17 cellular contexts compared by ENCODE assay signal in genomic region chr20:62289131-62289530, GRCh38. TPM values are rescaled to one million over a fixed set of nuclear protein-coding genes. Genes with fewer than 3 reads are reported as not detected.
DNase-seq lines count a peak whose midpoint lies in the region; ATAC-seq, FAIRE-seq and TF ChIP-seq lines count a peak whose summit lies in the region.
"Had no signal": no experiment of that assay in that cellular context is flagged by ENCODE, and none has a peak within 500 bp of the region (broad histone marks: within the 10 kb centered on the region; RNA-seq: fewer than 3 reads in every experiment).

No MANE protein-coding gene starts in this region.

- intact Hi-C loops in Right ventricle myocardium superior (cut with DNase I) = no loop called here
- intact Hi-C loops in K562 (cut with micrococcal nuclease) = no loop called here

- ATAC-seq in Right ventricle myocardium superior (ENCODE audit: poor library complexity) (no peak), K562 (no peak)

- FAIRE-seq in K562 (lab: Jason Lieb, UNC) = no peak
- FAIRE-seq: G401.6, GM12892, H54 had no signal

- DNase-seq in Right ventricle myocardium superior (peak; percentile 17), right atrium auricular region (ENCODE audit: low spot score) (no peak), K562 (ENCODE audit: extremely low read depth in 1 of 4, low spot score in 3 of 4) (no peak), nephron progenitor cell (no peak), NCI-H2081 (lab: John Stamatoyannopoulos, UW) (no peak)
- DNase-seq in activated CD8-positive, alpha-beta memory T cell treated with anti-CD3 and anti-CD28 coated beads, Interleukin-2, amount 50 U/mL, for 48 hours = no peak
- DNase-seq: Calu3; CD4-positive, alpha-beta memory T cell; COR-L47; DMS53; DND-41; GOT3; HFFc6 had no signal

- no peak for TF ChIP-seq CTCF in right atrium auricular region (IDR thresholded peaks at IDR 0.05)
- TF ChIP-seq CTCF in K562 (IDR thresholded peaks at IDR 0.05 in 2 of 3, conservative IDR thresholded peaks at IDR 0.05 in 1 of 3; ENCODE audit: insufficient read depth in 2 of 3, low read depth in 1 of 3, low read length in 3 of 3) = no peak
- TF ChIP-seq CTCF in nephron progenitor cell (IDR thresholded peaks at IDR 0.05) = no peak

- CTCF ChIA-PET in K562 (lab: Yijun Ruan, JAX; ENCODE audit: low intra/inter-chr PET ratio) = no interaction called here

- H3K4me3 ChIP-seq in right atrium auricular region (no peak overlapping the region), K562 (no peak overlapping the region)
- H3K4me3 ChIP-seq: HAP-1 had no signal

- no peaks in the 10 kb centered on the region for H3K27me3 ChIP-seq in right atrium auricular region
- no peaks in the 10 kb centered on the region for H3K27me3 ChIP-seq in K562 (ENCODE audit: control insufficient read depth in 2 of 2, insufficient read depth in 2 of 2, low read length in 2 of 2)

- in situ Hi-C loops in K562 (cut with MboI) = no loop called here

- H3K27ac ChIP-seq in right atrium auricular region = no peak overlapping the region
- H3K27ac ChIP-seq in K562 (ENCODE audit: extremely low read depth, low read depth, low read length) = no peak overlapping the region

- peak overlapping the region; percentile 62 for H3K27ac Mint-ChIP-seq in nephron progenitor cell
- H3K27ac Mint-ChIP-seq: HFFc6 had no signal

- no peaks in the 10 kb centered on the region for H3K4me1 Mint-ChIP-seq in nephron progenitor cell

- H3K9ac ChIP-seq in K562 (ENCODE audit: insufficient read depth in 1 of 2, low read depth in 2 of 2, low read length in 2 of 2) = peak overlapping the region in 1 of 2 experiments; percentile 66; a peak in 1 of 4 replicates

- no peaks in the 10 kb centered on the region for H3K9me3 ChIP-seq in right atrium auricular region
- H3K9me3 ChIP-seq in K562 (replicated peaks; ENCODE audit: control insufficient read depth, insufficient read depth, low read depth, low read length) = no peaks in the 10 kb centered on the region
- H3K9me3 ChIP-seq: HAP-1 had no signal

- H3K4me3 Mint-ChIP-seq in nephron progenitor cell = no peak overlapping the region
- H3K4me3 Mint-ChIP-seq: HFFc6 had no signal

- H3K4me1 ChIP-seq in right atrium auricular region (peaks cover 0 to 26% of the 10 kb centered on the region in 2 donors), K562 (replicated peaks in 1 of 2; ENCODE audit: control insufficient read depth in 2 of 2, insufficient read depth in 2 of 2, low read length in 2 of 2) (peaks cover 0 to 6% of the 10 kb centered on the region in 2 experiments; a peak in 1 of 5 replicates)
- H3K4me1 ChIP-seq: HAP-1 had no signal

- no peak overlapping the region for H2AFZ ChIP-seq in K562 (ENCODE audit: low read depth, low read length)

- TF ChIP-seq RAD21 in K562 (CRISPR knock-in tag; conservative IDR thresholded peaks at IDR 0.05 in 1 of 2, IDR thresholded peaks at IDR 0.05 in 1 of 2) = no peak

- POLR2A ChIA-PET in K562 (lab: Yijun Ruan, JAX) = interaction anchor here (0.5 kb wide), 1 partner anchor 423 kb away, joined by 4 read pairs; no protein-coding TSS in a partner anchor

- H4K20me1 ChIP-seq in K562 (replicated peaks; ENCODE audit: control insufficient read depth, insufficient read depth, low read length) = no peaks in the 10 kb centered on the region

- H3K36me3 Mint-ChIP-seq in nephron progenitor cell (ENCODE audit: low read depth) = peaks cover 33% of the 10 kb centered on the region

- no peaks in the 10 kb centered on the region for H3K9me1 ChIP-seq in K562 (ENCODE audit: control insufficient read depth, insufficient read depth, low read length)

- no peaks in the 10 kb centered on the region for H3K9me3 Mint-ChIP-seq in nephron progenitor cell
- H3K9me3 Mint-ChIP-seq: CD4-positive, alpha-beta memory T cell; HFFc6 had no signal

- TF ChIP-seq EP300 in K562 (IDR thresholded peaks at IDR 0.05; ENCODE audit: low read length) = no peak

- no peak overlapping the region for H3K4me2 ChIP-seq in K562 (ENCODE audit: insufficient read depth, low read length)

- H3K27me3 Mint-ChIP-seq in nephron progenitor cell (ENCODE audit: low read depth, poor library complexity) = no peaks in the 10 kb centered on the region
- H3K27me3 Mint-ChIP-seq: CD4-positive, alpha-beta memory T cell had no signal

- TF ChIP-seq POLR2A in K562 (conservative IDR thresholded peaks at IDR 0.05) = no peak

- 74% methylated on average over 14 of the region's 14 CpGs for WGBS in K562 (ENCODE audit: insufficient coverage, low coverage, missing lambda C conversion rate)

- peaks cover 63% of the 10 kb centered on the region for H3K36me3 ChIP-seq in right atrium auricular region
- H3K36me3 ChIP-seq in K562 (ENCODE audit: control insufficient read depth, insufficient read depth, low read length) = peaks cover 24% of the 10 kb centered on the region; the same call in 2 of the 3 replicates

- H3K79me2 ChIP-seq in K562 (ENCODE audit: control insufficient read depth, insufficient read depth, low read length) = no peaks in the 10 kb centered on the region

- no TSS peak for BruUV-seq in K562 (replicated peaks; lab: Mats Ljungman, UMichigan)

TF ChIP-seq in K562, 482 proteins besides CTCF, POLR2A, EP300 and RAD21:
- 0 out of 2 replicates have a peak, but pooled peaks have one; percentile 5 for TF ChIP-seq POLR2G (IDR thresholded peaks at IDR 0.05; ENCODE audit: low read depth, low read length)
- no peak for TF ChIP-seq ETS1 (conservative IDR thresholded peaks at IDR 0.05; ENCODE audit: control insufficient read depth, low read depth, low read length)
TF ChIP-seq in K562: peak in this region for 1.

RNA-seq across cellular contexts. Expression of gene ADRM1, which starts 13.7 kb away (rescaled TPM):
- total RNA-seq in Right ventricle myocardium superior (68.5 TPM), right atrium auricular region (100 to 1,000 TPM in 1 of 2 donors, 10 to 100 TPM in 1; 95.9 to 128 TPM), K562 (2014; rRNA removed) (223 and 261 TPM in 2 replicates), K562 (2014; rRNA removed; fragmentation: Illumina TruSeq; extraction: Trizol) (22.5 and 32.1 TPM in 2 replicates), K562 (2015; rRNA removed; fragmentation: Illumina TruSeq; extraction: Trizol) (125 and 136 TPM in 2 replicates), K562 (2021) (159 and 160 TPM in 2 replicates)
- total RNA-seq in K562 (2011; cell fraction: chromatin; rRNA removed; ENCODE audit: low replicate concordance) = 21.6 and 87.3 TPM in 2 replicates
- 87.6 and 87.7 TPM in 2 replicates for total RNA-seq in K562 (2011; cell fraction: nucleolus; rRNA removed)
- 41.0 and 41.6 TPM in 2 replicates for total RNA-seq in K562 (2011; cell fraction: nucleoplasm; rRNA removed)
- polyA plus RNA-seq in K562 (2011; rRNA removed) (57.6 and 67.4 TPM in 2 replicates), K562 (2014; fragmentation: Illumina TruSeq; extraction: Trizol) (49.3 and 107 TPM in 2 replicates), K562 (2014; fragmentation: Nextera tagmentation; extraction: Ambion mirVana) (10 to 100 TPM in 1 of 2 experiments, 1 to 10 TPM in 1; 5.0 to 21.6 TPM), K562 (2014; rRNA removed) (192 and 201 TPM in 2 replicates)
- polyA plus RNA-seq in K562 (2011; cell fraction: cytosol; rRNA removed) = 69.2 and 237 TPM in 2 replicates
- 65.6 and 116 TPM in 2 replicates for polyA plus RNA-seq in K562 (2011; cell fraction: nucleus; rRNA removed)
- polyA plus RNA-seq in K562 (2012) = 109 and 153 TPM in 2 replicates
- polyA minus RNA-seq in K562 (2011; rRNA and poly(A)+ RNA removed) = 16.1 and 32.6 TPM in 2 replicates
- polyA minus RNA-seq in K562 (2011; cell fraction: cytosol; rRNA and poly(A)+ RNA removed) = 51.8 and 55.0 TPM in 2 replicates
- polyA minus RNA-seq in K562 (2011; cell fraction: nucleus; rRNA and poly(A)+ RNA removed) = 42.8 and 44.0 TPM in 2 replicates

RNA-seq across cellular contexts. Expression of gene OSBPL2, which starts 50.8 kb away (rescaled TPM):
- total RNA-seq in Right ventricle myocardium superior (52.3 TPM), right atrium auricular region (10 to 100 TPM; 27.2 to 29.6 TPM), K562 (2014; rRNA removed) (14.4 and 18.2 TPM in 2 replicates), K562 (2014; rRNA removed; fragmentation: Illumina TruSeq; extraction: Trizol) (14.0 and 16.1 TPM in 2 replicates), K562 (2015; rRNA removed; fragmentation: Illumina TruSeq; extraction: Trizol) (13.0 and 14.1 TPM in 2 replicates), K562 (2021) (23.0 and 25.6 TPM in 2 replicates)
- 144 and 173 TPM in 2 replicates for total RNA-seq in K562 (2011; cell fraction: chromatin; rRNA removed; ENCODE audit: low replicate concordance)
- total RNA-seq in K562 (2011; cell fraction: nucleolus; rRNA removed) = 69.5 and 70.9 TPM in 2 replicates
- total RNA-seq in K562 (2011; cell fraction: nucleoplasm; rRNA removed) = 130 and 148 TPM in 2 replicates
- polyA plus RNA-seq in K562 (2011; rRNA removed) (11.2 and 18.0 TPM in 2 replicates), K562 (2014; fragmentation: Illumina TruSeq; extraction: Trizol) (19.9 and 21.1 TPM in 2 replicates), K562 (2014; fragmentation: Nextera tagmentation; extraction: Ambion mirVana) (1 to 10 TPM; 2.5 to 3.5 TPM), K562 (2014; rRNA removed) (15.2 and 16.9 TPM in 2 replicates)
- polyA plus RNA-seq in K562 (2011; cell fraction: cytosol; rRNA removed) = 7.4 and 12.4 TPM in 2 replicates
- polyA plus RNA-seq in K562 (2011; cell fraction: nucleus; rRNA removed) = 75.1 and 90.2 TPM in 2 replicates
- polyA plus RNA-seq in K562 (2012) = 15.0 and 24.7 TPM in 2 replicates
- 73.7 and 99.1 TPM in 2 replicates for polyA minus RNA-seq in K562 (2011; rRNA and poly(A)+ RNA removed)
- polyA minus RNA-seq in K562 (2011; cell fraction: cytosol; rRNA and poly(A)+ RNA removed) = 7.7 and 10.5 TPM in 2 replicates
- 19.9 and 34.7 TPM in 2 replicates for polyA minus RNA-seq in K562 (2011; cell fraction: nucleus; rRNA and poly(A)+ RNA removed)
